Comparison of ENCODE assay signal across 1 cellular context in genomic region chr6:43812850-43813584, GRCh38.
TF ChIP-seq lines count a peak whose summit lies in the region.

No MANE protein-coding gene starts in this region.

TF ChIP-seq in HepG2, 621 proteins besides CTCF, POLR2A, EP300 and RAD21 (continued from another document):
- TF ChIP-seq ZNF687 (CRISPR knock-in tag; IDR thresholded peaks at IDR 0.05) (peak; percentile 33; the same call in 1 of the 2 replicates), SIX4 (CRISPR knock-in tag; IDR thresholded peaks at IDR 0.05) (no peak), IRX3 (CRISPR knock-in tag; IDR thresholded peaks at IDR 0.05; ENCODE audit: borderline replicate concordance, low read depth) (no peak), MAX (IDR thresholded peaks at IDR 0.05) (peak; percentile 71), RNF2 (conservative IDR thresholded peaks at IDR 0.05; ENCODE audit: low read depth) (no peak), JUND (CRISPR knock-in tag; IDR thresholded peaks at IDR 0.05) (0 out of 2 replicates have a peak, but pooled peaks have one; percentile 17), ZNF605 (CRISPR knock-in tag; IDR thresholded peaks at IDR 0.05) (0 out of 2 replicates have a peak, but pooled peaks have one; percentile 50), ZNF556 (CRISPR knock-in tag; IDR thresholded peaks at IDR 0.05; ENCODE audit: borderline replicate concordance) (no peak), DNMT3B (CRISPR knock-in tag; conservative IDR thresholded peaks at IDR 0.05) (no peak), SRSF4 (IDR thresholded peaks at IDR 0.05; ENCODE audit: low read depth, low read length, poor library complexity, severe bottlenecking) (no peak), RCOR2 (CRISPR knock-in tag; IDR thresholded peaks at IDR 0.05) (no peak), DZIP1 (CRISPR knock-in tag; IDR thresholded peaks at IDR 0.05) (no peak), ZNF749 (CRISPR knock-in tag; IDR thresholded peaks at IDR 0.05; ENCODE audit: borderline replicate concordance) (no peak), ZNF335 (CRISPR knock-in tag; IDR thresholded peaks at IDR 0.05) (no peak), ZNF281 (CRISPR knock-in tag; IDR thresholded peaks at IDR 0.05; ENCODE audit: borderline replicate concordance) (no peak), ZNF282 (IDR thresholded peaks at IDR 0.05; ENCODE audit: partially characterized antibody) (no peak)
